Comparison of ENCODE assay signal across 10 cellular contexts in genomic region chr3:124248471-124249028, GRCh38.
DNase-seq lines count a peak whose midpoint lies in the region; ATAC-seq, FAIRE-seq and TF ChIP-seq lines count a peak whose summit lies in the region.
"Had no signal": no experiment of that assay in that cellular context is flagged by ENCODE, and none has a peak within 500 bp of the region (broad histone marks: within the 10 kb centered on the region; RNA-seq: fewer than 3 reads in every experiment).

No MANE protein-coding gene starts in this region.

- H3K4me1 Mint-ChIP-seq in activated T-helper 2 cell treated with anti-CD3 and anti-CD28 coated beads, Interferon-gamma antibody, Interleukin-2, Interleukin-4, amounts not matched to agents 10 μg/mL and 5 μg/mL and 100 μg/mL, durations not matched to agents 14 hours and 24 hours and 36 hours (ENCODE audit: low read depth), result no peaks in the 10 kb centered on the region
- H3K4me1 Mint-ChIP-seq: CD4-positive, alpha-beta memory T cell had no signal

- no peak overlapping the region for H3K27ac Mint-ChIP-seq in activated T-helper 2 cell treated with anti-CD3 and anti-CD28 coated beads, Interferon-gamma antibody, Interleukin-2, Interleukin-4, amounts not matched to agents 10 μg/mL and 5 μg/mL and 100 μg/mL, durations not matched to agents 14 hours and 24 hours and 36 hours
- H3K27ac Mint-ChIP-seq: CD4-positive, alpha-beta memory T cell had no signal

- WGBS in pancreas, 2 donors, result 46 to 51% methylated on average over 4 of the region's 4 CpGs

- no peaks in the 10 kb centered on the region for H3K9me3 Mint-ChIP-seq in activated T-helper 2 cell treated with anti-CD3 and anti-CD28 coated beads, Interferon-gamma antibody, Interleukin-2, Interleukin-4, amounts not matched to agents 10 μg/mL and 5 μg/mL and 100 μg/mL, durations not matched to agents 14 hours and 24 hours and 36 hours

- FAIRE-seq in pancreas (lab: Jason Lieb, UNC), result no peak

- H3K27me3 ChIP-seq in SJSA1 (replicated peaks) (no peaks in the 10 kb centered on the region), pancreas (no peaks in the 10 kb centered on the region)

- no peaks in the 10 kb centered on the region for H3K36me3 Mint-ChIP-seq in activated T-helper 2 cell treated with anti-CD3 and anti-CD28 coated beads, Interferon-gamma antibody, Interleukin-2, Interleukin-4, amounts not matched to agents 10 μg/mL and 5 μg/mL and 100 μg/mL, durations not matched to agents 14 hours and 24 hours and 36 hours (ENCODE audit: low read depth)
- H3K36me3 Mint-ChIP-seq: CD4-positive, alpha-beta memory T cell had no signal

- peaks cover 6% of the 10 kb centered on the region for H3K27me3 Mint-ChIP-seq in activated T-helper 2 cell treated with anti-CD3 and anti-CD28 coated beads, Interferon-gamma antibody, Interleukin-2, Interleukin-4, amounts not matched to agents 10 μg/mL and 5 μg/mL and 100 μg/mL, durations not matched to agents 14 hours and 24 hours and 36 hours (ENCODE audit: low read depth)

- H3K27ac ChIP-seq in SJSA1 (peak overlapping the region; percentile 64), pancreas (peak overlapping the region in 2 of 4 donors; percentile 0 to 30)

- intact Hi-C loops in pancreas (cut with DNase I), result no loop called here
- intact Hi-C loops in activated T-helper 2 cell treated with anti-CD3 and anti-CD28 coated beads, Interferon-gamma antibody, Interleukin-2, Interleukin-4, amounts not matched to agents 10 μg/mL and 5 μg/mL and 100 μg/mL, durations not matched to agents 14 hours and 24 hours and 36 hours (cut with micrococcal nuclease), result no loop called here

- H3K4me3 Mint-ChIP-seq in activated T-helper 2 cell treated with anti-CD3 and anti-CD28 coated beads, Interferon-gamma antibody, Interleukin-2, Interleukin-4, amounts not matched to agents 10 μg/mL and 5 μg/mL and 100 μg/mL, durations not matched to agents 14 hours and 24 hours and 36 hours (ENCODE audit: low read depth), result no peak overlapping the region
- H3K4me3 Mint-ChIP-seq: CD4-positive, alpha-beta memory T cell had no signal

- DNase-seq in AG08395 (ENCODE audit: low spot score) (peak; percentile 91), SJSA1 (ENCODE audit: low read depth in 1 of 2, low spot score in 2 of 2) (peak; percentile 49 to 70), fibroblast of peridontal ligament (ENCODE audit: extremely low read depth) (peak; percentile 71), pancreas (peak in 1 of 6 donors; percentile 29), iPS-NIHi7 (ENCODE audit: extremely low spot score) (no peak), NCI-H2029 (lab: John Stamatoyannopoulos, UW) (no peak), NCI-H1092 treated with DMSO at 0.1 percent for 48 hours (lab: John Stamatoyannopoulos, UW) (no peak)
- DNase-seq in activated T-helper 2 cell treated with anti-CD3 and anti-CD28 coated beads, Interferon-gamma antibody, Interleukin-2, Interleukin-4, amounts not matched to agents 10 μg/mL and 5 μg/mL and 100 μg/mL, durations not matched to agents 14 hours and 24 hours and 36 hours (ENCODE audit: low spot score), result no peak
- DNase-seq: activated effector memory CD4-positive, alpha-beta T cell treated with anti-CD3 and anti-CD28 coated beads, Interleukin-2, amount 50 U/mL, for 16 hours; CD4-positive, alpha-beta memory T cell had no signal

- H3K4me1 ChIP-seq in SJSA1 (replicated peaks) (peaks cover 14% of the 10 kb centered on the region), pancreas (no peaks in the 10 kb centered on the region)

- H3K9me3 ChIP-seq in SJSA1 (replicated peaks) (no peaks in the 10 kb centered on the region), pancreas (no peaks in the 10 kb centered on the region)

- H3K36me3 ChIP-seq in SJSA1 (no peaks in the 10 kb centered on the region), pancreas (no peaks in the 10 kb centered on the region)

- no peak overlapping the region for H3K4me3 ChIP-seq in SJSA1
- no peak overlapping the region for H3K4me3 ChIP-seq in pancreas

- ATAC-seq in pancreas, result peak; percentile 31 to 56 (median 49)

- no peak for TF ChIP-seq CTCF in pancreas (IDR thresholded peaks at IDR 0.05)

Comparison
In these comparisons a context has a peak if more than half of its experiments do, and no peak if none do; other contexts are left out.
1. DNase-seq: peak in AG08395 (single experiment), SJSA1 (2 of 2) and fibroblast of peridontal ligament (single experiment); none in iPS-NIHi7 (single experiment), activated T-helper 2 cell treated with anti-CD3 and anti-CD28 coated beads, Interferon-gamma antibody, Interleukin-2, Interleukin-4, amounts not matched to agents 10 μg/mL and 5 μg/mL and 100 μg/mL, durations not matched to agents 14 hours and 24 hours and 36 hours (single experiment), NCI-H2029 (single experiment) and NCI-H1092 treated with DMSO at 0.1 percent for 48 hours (single experiment).